In genomic region chr11:82967381-82967780, GRCh38 we compare ENCODE assay signal across 16 cellular contexts.
DNase-seq lines count a peak whose midpoint lies in the region; ATAC-seq, FAIRE-seq and TF ChIP-seq lines count a peak whose summit lies in the region.
"Had no signal": no experiment of that assay in that cellular context is flagged by ENCODE, and none has a peak within 500 bp of the region (broad histone marks: within the 10 kb centered on the region; RNA-seq: fewer than 3 reads in every experiment).

No MANE protein-coding gene starts in this region.

- no peak for ATAC-seq in activated CD8-positive, alpha-beta T cell treated with anti-CD3 and anti-CD28 coated beads, Interleukin-2, amount 10 ng/mL, durations not matched to agents 7 days and 5 days
- ATAC-seq: CD8-positive, alpha-beta T cell had no signal

- no peak for TF ChIP-seq POLR2A in endothelial cell of umbilical vein (IDR thresholded peaks at IDR 0.05; ENCODE audit: low read depth, low read length)

- peaks cover 26% of the 10 kb centered on the region for H3K4me1 Mint-ChIP-seq in activated CD8-positive, alpha-beta T cell treated with anti-CD3 and anti-CD28 coated beads, Interleukin-2, amount 10 ng/mL, durations not matched to agents 7 days and 5 days (ENCODE audit: low read depth)

- CTCF ChIA-PET in HEK293 (lab: Yijun Ruan, JAX), result no interaction called here
- CTCF ChIA-PET in endothelial cell of umbilical vein (lab: Charles Lee), result no interaction called here
- CTCF ChIA-PET in activated CD8-positive, alpha-beta T cell treated with anti-CD3 and anti-CD28 coated beads, Interleukin-2, amount 10 ng/mL, durations not matched to agents 7 days and 5 days (lab: Charles Lee), result no interaction called here

- no peaks in the 10 kb centered on the region for H3K9me3 ChIP-seq in HEK293 (ENCODE audit: control insufficient read depth, insufficient read depth, low read depth, low read length)
- no peaks in the 10 kb centered on the region for H3K9me3 ChIP-seq in endothelial cell of umbilical vein (replicated peaks; ENCODE audit: control insufficient read depth, insufficient read depth, low read length)
- H3K9me3 ChIP-seq: Caco-2, HAP-1 had no signal

- BruUV-seq in endothelial cell of umbilical vein (replicated peaks; lab: Mats Ljungman, UMichigan), result no TSS peak

- no peak overlapping the region for H3K4me3 Mint-ChIP-seq in activated CD8-positive, alpha-beta T cell treated with anti-CD3 and anti-CD28 coated beads, Interleukin-2, amount 10 ng/mL, durations not matched to agents 7 days and 5 days
- H3K4me3 Mint-ChIP-seq: CD8-positive, alpha-beta T cell had no signal

- TF ChIP-seq CTCF in HEK293 (tag by site-specific recombination; IDR thresholded peaks at IDR 0.05) (no peak), endothelial cell of umbilical vein (IDR thresholded peaks at IDR 0.05; ENCODE audit: extremely low read depth in 1 of 2, insufficient read depth in 1 of 2, low read depth in 1 of 2, low read length in 2 of 2) (no peak)

- no peak overlapping the region for H2AFZ ChIP-seq in endothelial cell of umbilical vein (ENCODE audit: low read depth, low read length)

- DNase-seq in NCI-H146 (lab: John Stamatoyannopoulos, UW) (peak; percentile 37), endothelial cell of umbilical vein (ENCODE audit: low read depth, low spot score) (no peak), cerebellum (ENCODE audit: low spot score) (no peak), NCI-H82 treated with DMSO at 0.1 percent for 48 hours (lab: John Stamatoyannopoulos, UW; ENCODE audit: unreplicated experiment) (no peak)
- DNase-seq in activated CD8-positive, alpha-beta T cell treated with anti-CD3 and anti-CD28 coated beads, Interleukin-2, amount 10 ng/mL, durations not matched to agents 7 days and 5 days, result no peak
- DNase-seq: C1 segment of cervical spinal cord; Caco-2; CD8-positive, alpha-beta T cell; DMS153; DND-41; GOT3 had no signal

- FAIRE-seq in endothelial cell of umbilical vein (lab: Jason Lieb, UNC), result peak; percentile 48
- FAIRE-seq: G401.6, GM12892, H54 had no signal

- H3K36me3 Mint-ChIP-seq in activated CD8-positive, alpha-beta T cell treated with anti-CD3 and anti-CD28 coated beads, Interleukin-2, amount 10 ng/mL, durations not matched to agents 7 days and 5 days (ENCODE audit: low read depth), result peaks cover 11% of the 10 kb centered on the region
- H3K36me3 Mint-ChIP-seq: CD8-positive, alpha-beta T cell had no signal

- H3K9me1 ChIP-seq in endothelial cell of umbilical vein (replicated peaks; ENCODE audit: control insufficient read depth, extremely low read depth, insufficient read depth, low read length), result no peaks in the 10 kb centered on the region

- peaks cover 5% of the 10 kb centered on the region for H3K27me3 Mint-ChIP-seq in activated CD8-positive, alpha-beta T cell treated with anti-CD3 and anti-CD28 coated beads, Interleukin-2, amount 10 ng/mL, durations not matched to agents 7 days and 5 days (ENCODE audit: low read depth)

- no peaks in the 10 kb centered on the region for H3K27me3 ChIP-seq in endothelial cell of umbilical vein (ENCODE audit: control insufficient read depth in 2 of 2, insufficient read depth in 2 of 2, low read length in 2 of 2)

- POLR2A ChIA-PET in HEK293 (lab: Yijun Ruan, JAX), result no interaction called here
- POLR2A ChIA-PET in endothelial cell of umbilical vein (lab: Charles Lee), result no interaction called here
- POLR2A ChIA-PET in activated CD8-positive, alpha-beta T cell treated with anti-CD3 and anti-CD28 coated beads, Interleukin-2, amount 10 ng/mL, durations not matched to agents 7 days and 5 days (lab: Charles Lee), result no interaction called here

- no peaks in the 10 kb centered on the region for H4K20me1 ChIP-seq in endothelial cell of umbilical vein (replicated peaks; ENCODE audit: control insufficient read depth, extremely low read depth, insufficient read depth, low read length)

- dilution Hi-C loops in endothelial cell of umbilical vein (cut with MboI; ENCODE audit: extremely low pct_ligation_motif_present, low sequenced_read_pairs), result no loop called here

- H3K4me3 ChIP-seq in HEK293 (ENCODE audit: low read depth, low read length) (no peak overlapping the region), endothelial cell of umbilical vein (replicated peaks in 1 of 3; ENCODE audit: insufficient read depth in 1 of 3, low read depth in 1 of 3, low read length in 3 of 3) (no peak overlapping the region)
- H3K4me3 ChIP-seq: HAP-1 had no signal

- H3K27ac ChIP-seq in HEK293 (ENCODE audit: extremely low read depth, low read depth, low read length) (no peak overlapping the region), endothelial cell of umbilical vein (ENCODE audit: insufficient read depth, low read depth, low read length) (no peak overlapping the region)

- intact Hi-C loops in endothelial cell of umbilical vein (cut with micrococcal nuclease), result no loop called here

- no peaks in the 10 kb centered on the region for H3K4me1 ChIP-seq in HEK293 (ENCODE audit: control insufficient read depth, insufficient read depth, low read length)
- H3K4me1 ChIP-seq in endothelial cell of umbilical vein (ENCODE audit: control insufficient read depth, extremely low read depth, insufficient read depth, low read length), result no peaks in the 10 kb centered on the region
- H3K4me1 ChIP-seq: Caco-2, HAP-1 had no signal

- peaks cover 6% of the 10 kb centered on the region for H3K9me3 Mint-ChIP-seq in activated CD8-positive, alpha-beta T cell treated with anti-CD3 and anti-CD28 coated beads, Interleukin-2, amount 10 ng/mL, durations not matched to agents 7 days and 5 days (ENCODE audit: insufficient read depth)
- H3K9me3 Mint-ChIP-seq: CD8-positive, alpha-beta T cell had no signal

- H3K79me2 ChIP-seq in endothelial cell of umbilical vein (ENCODE audit: control insufficient read depth, insufficient read depth, low read length), result no peaks in the 10 kb centered on the region

- H3K27ac Mint-ChIP-seq in activated CD8-positive, alpha-beta T cell treated with anti-CD3 and anti-CD28 coated beads, Interleukin-2, amount 10 ng/mL, durations not matched to agents 7 days and 5 days, result no peak overlapping the region
- H3K27ac Mint-ChIP-seq: CD8-positive, alpha-beta T cell had no signal

- no peaks in the 10 kb centered on the region for H3K36me3 ChIP-seq in HEK293 (ENCODE audit: control insufficient read depth in 2 of 2, insufficient read depth in 1 of 2, low read length in 2 of 2)
- no peaks in the 10 kb centered on the region for H3K36me3 ChIP-seq in endothelial cell of umbilical vein (ENCODE audit: control insufficient read depth in 2 of 2, extremely low read depth in 1 of 2, insufficient read depth in 2 of 2, low read length in 2 of 2)
- H3K36me3 ChIP-seq: HAP-1 had no signal

- no peak overlapping the region for H3K9ac ChIP-seq in endothelial cell of umbilical vein (replicated peaks; ENCODE audit: extremely low read depth, insufficient read depth, low read length)

- no peak overlapping the region for H3K4me2 ChIP-seq in endothelial cell of umbilical vein (ENCODE audit: insufficient read depth, low read length)

TF ChIP-seq in HEK293, 187 proteins besides CTCF, POLR2A, EP300 and RAD21:
- TF ChIP-seq YY2 (tag by site-specific recombination; IDR thresholded peaks at IDR 0.05) (no peak), ZNF449 (tag by site-specific recombination; IDR thresholded peaks at IDR 0.05) (peak; percentile 24; the same call in 1 of the 2 replicates)
TF ChIP-seq in HEK293: peak in this region for 1.

TF ChIP-seq in endothelial cell of umbilical vein, 7 proteins besides CTCF, POLR2A, EP300 and RAD21:
- TF ChIP-seq GATA2 (IDR thresholded peaks at IDR 0.05; ENCODE audit: insufficient read depth, insufficient read length, low read depth, low read length) (no peak), FOS (IDR thresholded peaks at IDR 0.05; ENCODE audit: borderline replicate concordance, insufficient read depth, low read length) (no peak), EZH2 (IDR thresholded peaks at IDR 0.05; ENCODE audit: borderline replicate concordance, low read depth, low read length, severe bottlenecking) (no peak), POLR2AphosphoS5 (IDR thresholded peaks at IDR 0.05; ENCODE audit: insufficient read depth, low read depth, low read length) (no peak), JUN (IDR thresholded peaks at IDR 0.05; ENCODE audit: borderline replicate concordance, insufficient read depth, insufficient read length, low read depth) (no peak), MYC (IDR thresholded peaks at IDR 0.05; ENCODE audit: low read depth, low read length) (no peak), MAX (IDR thresholded peaks at IDR 0.05; ENCODE audit: insufficient read depth, insufficient read length) (no peak)
